8 cellular contexts compared by ENCODE assay signal in genomic region chr1:56803561-56804156, GRCh38. TPM values are rescaled to one million over a fixed set of nuclear protein-coding genes. Genes with fewer than 3 reads are reported as not detected.
DNase-seq lines count a peak whose midpoint lies in the region; ATAC-seq, FAIRE-seq and TF ChIP-seq lines count a peak whose summit lies in the region.

No MANE protein-coding gene starts in this region.

- no peak for ATAC-seq in GM21447 (IDR thresholded peaks at IDR 0.05; ENCODE audit: unreplicated experiment)

- in situ Hi-C loops in SK-MEL-5 (cut with HindIII; ENCODE audit: low pct_unique_long_range_greater_than_20kb, low sequenced_read_pairs): no loop called here

- DNase-seq in AG09309 (ENCODE audit: low read depth): no peak
- DNase-seq in GM12891 (ENCODE audit: insufficient read length, low spot score): no peak
- DNase-seq in HT-29 (ENCODE audit: low spot score): peak; percentile 61
- peak; percentile 68 for DNase-seq in SK-MEL-5 (ENCODE audit: low read depth, low spot score)
- peak; percentile 71 for DNase-seq in kidney tubule cell (ENCODE audit: low spot score)
- no peak for DNase-seq in globus pallidus (ENCODE audit: low spot score)
- DNase-seq in GOT3 (lab: John Stamatoyannopoulos, UW): no peak

- TF ChIP-seq CTCF in AG09309 (IDR thresholded peaks at IDR 0.05; ENCODE audit: control insufficient read depth, insufficient read depth, low read depth, low read length, missing control alignments): peak; percentile 65

- no peak for TF ChIP-seq POLR2A in GM12891 (IDR thresholded peaks at IDR 0.05; ENCODE audit: low read depth, low read length)

- no peak overlapping the region for H3K4me3 ChIP-seq in AG09309 (ENCODE audit: control insufficient read depth, low read depth, low read length)

- FAIRE-seq in GM12891 (lab: Jason Lieb, UNC): peak; percentile 62

TF ChIP-seq in GM12891, 5 proteins besides CTCF, POLR2A, EP300 and RAD21:
- TF ChIP-seq TAF1 (IDR thresholded peaks at IDR 0.05; ENCODE audit: low read depth, low read length) (no peak), POLR2AphosphoS5 (IDR thresholded peaks at IDR 0.05; ENCODE audit: low read depth, low read length) (no peak), POU2F2 (IDR thresholded peaks at IDR 0.05; ENCODE audit: low read depth, low read length) (no peak), SPI1 (IDR thresholded peaks at IDR 0.05; ENCODE audit: low read depth, low read length) (no peak), PAX5 (IDR thresholded peaks at IDR 0.05; ENCODE audit: insufficient read depth, low read length, severe bottlenecking) (no peak)

RNA-seq across cellular contexts. Expression of gene FYB2, which starts 15.5 kb away (rescaled TPM):
- not detected for polyA plus RNA-seq in GM12891 (2012; ENCODE audit: low read depth, missing spikeins)
- total RNA-seq in HT-29 (2014; rRNA removed; shearing (Covaris generic)): not detected in 2 replicates
- not detected in 2 replicates for total RNA-seq in SK-MEL-5 (2014; rRNA removed; shearing (Covaris generic))
- polyA plus RNA-seq in SK-MEL-5 (2015; cell fraction: cytosol; rRNA removed): not detected in 2 replicates
- 0.31 TPM in 1 of 2 replicates, not detected in the other for polyA plus RNA-seq in SK-MEL-5 (2015; cell fraction: nucleus; rRNA removed)

RNA-seq across cellular contexts. Expression of gene C8A, which starts 50.9 kb away (rescaled TPM):
- not detected for polyA plus RNA-seq in GM12891 (2012; ENCODE audit: low read depth, missing spikeins)
- not detected in 2 replicates for total RNA-seq in HT-29 (2014; rRNA removed; shearing (Covaris generic))
- not detected in 2 replicates for total RNA-seq in SK-MEL-5 (2014; rRNA removed; shearing (Covaris generic))
- polyA plus RNA-seq in SK-MEL-5 (2015; cell fraction: cytosol; rRNA removed): not detected in 2 replicates
- not detected in 2 replicates for polyA plus RNA-seq in SK-MEL-5 (2015; cell fraction: nucleus; rRNA removed)

Comparison
In these comparisons a context has a peak if more than half of its experiments do, and no peak if none do; other contexts are left out.
1. DNase-seq: peak in HT-29 (single experiment), SK-MEL-5 (single experiment) and kidney tubule cell (single experiment); none in AG09309 (single experiment), GM12891 (single experiment), globus pallidus (single experiment) and GOT3 (single experiment).